In the genomic region with DNA sequence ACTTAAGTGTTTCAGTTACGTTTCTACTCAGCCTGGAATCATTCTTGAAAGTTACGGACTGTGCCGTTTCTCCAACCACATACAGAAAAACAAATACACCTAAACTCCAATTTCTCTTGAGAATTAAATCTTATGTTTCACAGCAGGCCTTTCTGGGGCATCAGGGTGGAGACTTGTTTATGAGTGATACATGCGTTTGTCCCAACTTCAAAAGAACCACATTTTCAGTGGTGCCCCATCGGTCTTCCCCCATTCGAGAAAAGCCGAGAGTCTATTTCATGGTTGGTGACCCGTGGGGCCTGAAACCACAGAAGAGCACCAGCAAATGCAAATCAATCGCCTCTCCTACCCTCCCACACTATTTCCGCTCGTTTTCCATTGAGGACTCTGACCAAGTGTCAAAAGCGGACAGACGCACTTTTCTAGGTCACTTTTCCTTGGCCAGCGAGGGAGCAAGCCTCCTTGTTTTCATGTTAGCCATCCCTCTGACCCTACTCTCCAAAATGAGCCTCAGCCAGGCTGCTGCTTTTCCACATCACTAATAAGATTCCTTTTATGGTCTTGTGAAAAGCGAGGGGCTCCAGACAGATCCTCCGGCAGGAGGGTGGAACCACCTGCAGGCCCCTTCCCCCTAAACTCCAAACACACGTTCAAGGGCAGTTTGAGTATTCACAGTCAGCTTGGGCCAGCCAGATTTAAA, we compare ENCODE assay signal across 1 cellular context.
A peak's percentile ranks its signal among the peaks of the same experiment; 100 is the strongest.
TF ChIP-seq lines count a peak whose summit lies in the region.

No MANE protein-coding gene starts in this region.

TF ChIP-seq in HepG2, 621 proteins besides CTCF, POLR2A, EP300 and RAD21 (continued from another document and continues in another):
- TF ChIP-seq, protein P1, sequence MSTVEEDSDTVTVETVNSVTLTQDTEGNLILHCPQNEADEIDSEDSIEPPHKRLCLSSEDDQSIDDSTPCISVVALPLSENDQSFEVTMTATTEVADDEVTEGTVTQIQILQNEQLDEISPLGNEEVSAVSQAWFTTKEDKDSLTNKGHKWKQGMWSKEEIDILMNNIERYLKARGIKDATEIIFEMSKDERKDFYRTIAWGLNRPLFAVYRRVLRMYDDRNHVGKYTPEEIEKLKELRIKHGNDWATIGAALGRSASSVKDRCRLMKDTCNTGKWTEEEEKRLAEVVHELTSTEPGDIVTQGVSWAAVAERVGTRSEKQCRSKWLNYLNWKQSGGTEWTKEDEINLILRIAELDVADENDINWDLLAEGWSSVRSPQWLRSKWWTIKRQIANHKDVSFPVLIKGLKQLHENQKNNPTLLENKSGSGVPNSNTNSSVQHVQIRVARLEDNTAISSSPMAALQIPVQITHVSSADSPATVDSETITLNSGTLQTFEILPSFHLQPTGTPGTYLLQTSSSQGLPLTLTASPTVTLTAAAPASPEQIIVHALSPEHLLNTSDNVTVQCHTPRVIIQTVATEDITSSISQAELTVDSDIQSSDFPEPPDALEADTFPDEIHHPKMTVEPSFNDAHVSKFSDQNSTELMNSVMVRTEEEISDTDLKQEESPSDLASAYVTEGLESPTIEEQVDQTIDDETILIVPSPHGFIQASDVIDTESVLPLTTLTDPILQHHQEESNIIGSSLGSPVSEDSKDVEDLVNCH (CRISPR knock-in tag; IDR thresholded peaks at IDR 0.05), result 0 out of 2 replicates have a peak, but pooled peaks have one; percentile 35
- TF ChIP-seq ZEB1 (IDR thresholded peaks at IDR 0.05; ENCODE audit: insufficient replicate concordance, low read depth), result peak; percentile 8
- peak; percentile 75; the same call in 1 of the 2 replicates for TF ChIP-seq SIN3A (IDR thresholded peaks at IDR 0.05; ENCODE audit: borderline replicate concordance, low read depth, low read length)
- TF ChIP-seq, protein P2, sequence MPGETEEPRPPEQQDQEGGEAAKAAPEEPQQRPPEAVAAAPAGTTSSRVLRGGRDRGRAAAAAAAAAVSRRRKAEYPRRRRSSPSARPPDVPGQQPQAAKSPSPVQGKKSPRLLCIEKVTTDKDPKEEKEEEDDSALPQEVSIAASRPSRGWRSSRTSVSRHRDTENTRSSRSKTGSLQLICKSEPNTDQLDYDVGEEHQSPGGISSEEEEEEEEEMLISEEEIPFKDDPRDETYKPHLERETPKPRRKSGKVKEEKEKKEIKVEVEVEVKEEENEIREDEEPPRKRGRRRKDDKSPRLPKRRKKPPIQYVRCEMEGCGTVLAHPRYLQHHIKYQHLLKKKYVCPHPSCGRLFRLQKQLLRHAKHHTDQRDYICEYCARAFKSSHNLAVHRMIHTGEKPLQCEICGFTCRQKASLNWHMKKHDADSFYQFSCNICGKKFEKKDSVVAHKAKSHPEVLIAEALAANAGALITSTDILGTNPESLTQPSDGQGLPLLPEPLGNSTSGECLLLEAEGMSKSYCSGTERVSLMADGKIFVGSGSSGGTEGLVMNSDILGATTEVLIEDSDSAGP (CRISPR knock-in tag; IDR thresholded peaks at IDR 0.05; ENCODE audit: borderline replicate concordance), result peak; percentile 22; the same call in 1 of the 2 replicates
- no peak for TF ChIP-seq ZMAT3 (CRISPR knock-in tag; conservative IDR thresholded peaks at IDR 0.05)
- peak; percentile 62; the same call in 1 of the 2 replicates for TF ChIP-seq ZNF335 (CRISPR knock-in tag; IDR thresholded peaks at IDR 0.05)
- TF ChIP-seq PHF21A (CRISPR knock-in tag; IDR thresholded peaks at IDR 0.05), result peak; percentile 58; the same call in 1 of the 2 replicates
- TF ChIP-seq SAP130 (CRISPR knock-in tag; IDR thresholded peaks at IDR 0.05; ENCODE audit: low read depth), result peak; percentile 63; the same call in 1 of the 2 replicates
- TF ChIP-seq ZNF510 (CRISPR knock-in tag; IDR thresholded peaks at IDR 0.05; ENCODE audit: low read depth), result 0 out of 2 replicates have a peak, but pooled peaks have one; percentile 50
- 0 out of 2 replicates have a peak, but pooled peaks have one; percentile 74 for TF ChIP-seq ZNF431 (CRISPR knock-in tag; IDR thresholded peaks at IDR 0.05; ENCODE audit: borderline replicate concordance, low read depth)
- TF ChIP-seq, protein P3, sequence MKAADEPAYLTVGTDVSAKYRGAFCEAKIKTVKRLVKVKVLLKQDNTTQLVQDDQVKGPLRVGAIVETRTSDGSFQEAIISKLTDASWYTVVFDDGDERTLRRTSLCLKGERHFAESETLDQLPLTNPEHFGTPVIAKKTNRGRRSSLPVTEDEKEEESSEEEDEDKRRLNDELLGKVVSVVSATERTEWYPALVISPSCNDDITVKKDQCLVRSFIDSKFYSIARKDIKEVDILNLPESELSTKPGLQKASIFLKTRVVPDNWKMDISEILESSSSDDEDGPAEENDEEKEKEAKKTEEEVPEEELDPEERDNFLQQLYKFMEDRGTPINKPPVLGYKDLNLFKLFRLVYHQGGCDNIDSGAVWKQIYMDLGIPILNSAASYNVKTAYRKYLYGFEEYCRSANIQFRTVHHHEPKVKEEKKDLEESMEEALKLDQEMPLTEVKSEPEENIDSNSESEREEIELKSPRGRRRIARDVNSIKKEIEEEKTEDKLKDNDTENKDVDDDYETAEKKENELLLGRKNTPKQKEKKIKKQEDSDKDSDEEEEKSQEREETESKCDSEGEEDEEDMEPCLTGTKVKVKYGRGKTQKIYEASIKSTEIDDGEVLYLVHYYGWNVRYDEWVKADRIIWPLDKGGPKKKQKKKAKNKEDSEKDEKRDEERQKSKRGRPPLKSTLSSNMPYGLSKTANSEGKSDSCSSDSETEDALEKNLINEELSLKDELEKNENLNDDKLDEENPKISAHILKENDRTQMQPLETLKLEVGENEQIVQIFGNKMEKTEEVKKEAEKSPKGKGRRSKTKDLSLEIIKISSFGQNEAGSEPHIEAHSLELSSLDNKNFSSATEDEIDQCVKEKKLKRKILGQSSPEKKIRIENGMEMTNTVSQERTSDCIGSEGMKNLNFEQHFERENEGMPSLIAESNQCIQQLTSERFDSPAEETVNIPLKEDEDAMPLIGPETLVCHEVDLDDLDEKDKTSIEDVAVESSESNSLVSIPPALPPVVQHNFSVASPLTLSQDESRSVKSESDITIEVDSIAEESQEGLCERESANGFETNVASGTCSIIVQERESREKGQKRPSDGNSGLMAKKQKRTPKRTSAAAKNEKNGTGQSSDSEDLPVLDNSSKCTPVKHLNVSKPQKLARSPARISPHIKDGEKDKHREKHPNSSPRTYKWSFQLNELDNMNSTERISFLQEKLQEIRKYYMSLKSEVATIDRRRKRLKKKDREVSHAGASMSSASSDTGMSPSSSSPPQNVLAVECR (CRISPR knock-in tag; IDR thresholded peaks at IDR 0.05; ENCODE audit: borderline replicate concordance), result peak; percentile 10; the same call in 1 of the 2 replicates
- TF ChIP-seq, protein P4, sequence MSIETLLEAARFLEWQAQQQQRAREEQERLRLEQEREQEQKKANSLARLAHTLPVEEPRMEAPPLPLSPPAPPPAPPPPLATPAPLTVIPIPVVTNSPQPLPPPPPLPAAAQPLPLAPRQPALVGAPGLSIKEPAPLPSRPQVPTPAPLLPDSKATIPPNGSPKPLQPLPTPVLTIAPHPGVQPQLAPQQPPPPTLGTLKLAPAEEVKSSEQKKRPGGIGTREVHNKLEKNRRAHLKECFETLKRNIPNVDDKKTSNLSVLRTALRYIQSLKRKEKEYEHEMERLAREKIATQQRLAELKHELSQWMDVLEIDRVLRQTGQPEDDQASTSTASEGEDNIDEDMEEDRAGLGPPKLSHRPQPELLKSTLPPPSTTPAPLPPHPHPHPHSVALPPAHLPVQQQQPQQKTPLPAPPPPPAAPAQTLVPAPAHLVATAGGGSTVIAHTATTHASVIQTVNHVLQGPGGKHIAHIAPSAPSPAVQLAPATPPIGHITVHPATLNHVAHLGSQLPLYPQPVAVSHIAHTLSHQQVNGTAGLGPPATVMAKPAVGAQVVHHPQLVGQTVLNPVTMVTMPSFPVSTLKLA (IDR thresholded peaks at IDR 0.05), result no peak
- TF ChIP-seq MED1 (CRISPR knock-in tag; IDR thresholded peaks at IDR 0.05), result peak; percentile 53
- TF ChIP-seq MAZ (IDR thresholded peaks at IDR 0.05; ENCODE audit: borderline replicate concordance, low read depth, low read length), result no peak
- TF ChIP-seq MAZ (CRISPR knock-in tag; IDR thresholded peaks at IDR 0.05; ENCODE audit: low read depth), result 0 out of 2 replicates have a peak, but pooled peaks have one; percentile 6
- TF ChIP-seq GATAD1 (CRISPR knock-in tag; IDR thresholded peaks at IDR 0.05), result 0 out of 2 replicates have a peak, but pooled peaks have one; percentile 16
- TF ChIP-seq, protein P5, sequence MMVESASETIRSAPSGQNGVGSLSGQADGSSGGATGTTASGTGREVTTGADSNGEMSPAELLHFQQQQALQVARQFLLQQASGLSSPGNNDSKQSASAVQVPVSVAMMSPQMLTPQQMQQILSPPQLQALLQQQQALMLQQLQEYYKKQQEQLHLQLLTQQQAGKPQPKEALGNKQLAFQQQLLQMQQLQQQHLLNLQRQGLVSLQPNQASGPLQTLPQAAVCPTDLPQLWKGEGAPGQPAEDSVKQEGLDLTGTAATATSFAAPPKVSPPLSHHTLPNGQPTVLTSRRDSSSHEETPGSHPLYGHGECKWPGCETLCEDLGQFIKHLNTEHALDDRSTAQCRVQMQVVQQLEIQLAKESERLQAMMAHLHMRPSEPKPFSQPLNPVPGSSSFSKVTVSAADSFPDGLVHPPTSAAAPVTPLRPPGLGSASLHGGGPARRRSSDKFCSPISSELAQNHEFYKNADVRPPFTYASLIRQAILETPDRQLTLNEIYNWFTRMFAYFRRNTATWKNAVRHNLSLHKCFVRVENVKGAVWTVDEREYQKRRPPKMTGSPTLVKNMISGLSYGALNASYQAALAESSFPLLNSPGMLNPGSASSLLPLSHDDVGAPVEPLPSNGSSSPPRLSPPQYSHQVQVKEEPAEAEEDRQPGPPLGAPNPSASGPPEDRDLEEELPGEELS (CRISPR knock-in tag; IDR thresholded peaks at IDR 0.05), result peak; percentile 43; the same call in 1 of the 2 replicates
- TF ChIP-seq, protein P6, sequence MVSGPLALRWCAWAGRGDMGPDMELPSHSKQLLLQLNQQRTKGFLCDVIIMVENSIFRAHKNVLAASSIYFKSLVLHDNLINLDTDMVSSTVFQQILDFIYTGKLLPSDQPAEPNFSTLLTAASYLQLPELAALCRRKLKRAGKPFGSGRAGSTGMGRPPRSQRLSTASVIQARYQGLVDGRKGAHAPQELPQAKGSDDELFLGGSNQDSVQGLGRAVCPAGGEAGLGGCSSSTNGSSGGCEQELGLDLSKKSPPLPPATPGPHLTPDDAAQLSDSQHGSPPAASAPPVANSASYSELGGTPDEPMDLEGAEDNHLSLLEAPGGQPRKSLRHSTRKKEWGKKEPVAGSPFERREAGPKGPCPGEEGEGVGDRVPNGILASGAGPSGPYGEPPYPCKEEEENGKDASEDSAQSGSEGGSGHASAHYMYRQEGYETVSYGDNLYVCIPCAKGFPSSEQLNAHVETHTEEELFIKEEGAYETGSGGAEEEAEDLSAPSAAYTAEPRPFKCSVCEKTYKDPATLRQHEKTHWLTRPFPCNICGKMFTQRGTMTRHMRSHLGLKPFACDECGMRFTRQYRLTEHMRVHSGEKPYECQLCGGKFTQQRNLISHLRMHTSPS (CRISPR knock-in tag; IDR thresholded peaks at IDR 0.05; ENCODE audit: low read depth), result no peak
- TF ChIP-seq ZNF724P (CRISPR knock-in tag; IDR thresholded peaks at IDR 0.05; ENCODE audit: borderline replicate concordance), result 0 out of 2 replicates have a peak, but pooled peaks have one; percentile 29
- no peak for TF ChIP-seq CHD4 (IDR thresholded peaks at IDR 0.05; ENCODE audit: borderline replicate concordance, low read length)
- no peak for TF ChIP-seq ZNF326 (CRISPR knock-in tag; IDR thresholded peaks at IDR 0.05; ENCODE audit: borderline replicate concordance)
- peak; percentile 1; the same call in 1 of the 2 replicates for TF ChIP-seq ZMYM3 (CRISPR knock-in tag; IDR thresholded peaks at IDR 0.05)
- TF ChIP-seq ZNF232 (CRISPR knock-in tag; IDR thresholded peaks at IDR 0.05; ENCODE audit: borderline replicate concordance), result 0 out of 2 replicates have a peak, but pooled peaks have one; percentile 28
- TF ChIP-seq, protein P7, sequence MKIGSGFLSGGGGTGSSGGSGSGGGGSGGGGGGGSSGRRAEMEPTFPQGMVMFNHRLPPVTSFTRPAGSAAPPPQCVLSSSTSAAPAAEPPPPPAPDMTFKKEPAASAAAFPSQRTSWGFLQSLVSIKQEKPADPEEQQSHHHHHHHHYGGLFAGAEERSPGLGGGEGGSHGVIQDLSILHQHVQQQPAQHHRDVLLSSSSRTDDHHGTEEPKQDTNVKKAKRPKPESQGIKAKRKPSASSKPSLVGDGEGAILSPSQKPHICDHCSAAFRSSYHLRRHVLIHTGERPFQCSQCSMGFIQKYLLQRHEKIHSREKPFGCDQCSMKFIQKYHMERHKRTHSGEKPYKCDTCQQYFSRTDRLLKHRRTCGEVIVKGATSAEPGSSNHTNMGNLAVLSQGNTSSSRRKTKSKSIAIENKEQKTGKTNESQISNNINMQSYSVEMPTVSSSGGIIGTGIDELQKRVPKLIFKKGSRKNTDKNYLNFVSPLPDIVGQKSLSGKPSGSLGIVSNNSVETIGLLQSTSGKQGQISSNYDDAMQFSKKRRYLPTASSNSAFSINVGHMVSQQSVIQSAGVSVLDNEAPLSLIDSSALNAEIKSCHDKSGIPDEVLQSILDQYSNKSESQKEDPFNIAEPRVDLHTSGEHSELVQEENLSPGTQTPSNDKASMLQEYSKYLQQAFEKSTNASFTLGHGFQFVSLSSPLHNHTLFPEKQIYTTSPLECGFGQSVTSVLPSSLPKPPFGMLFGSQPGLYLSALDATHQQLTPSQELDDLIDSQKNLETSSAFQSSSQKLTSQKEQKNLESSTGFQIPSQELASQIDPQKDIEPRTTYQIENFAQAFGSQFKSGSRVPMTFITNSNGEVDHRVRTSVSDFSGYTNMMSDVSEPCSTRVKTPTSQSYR (CRISPR knock-in tag; IDR thresholded peaks at IDR 0.05; ENCODE audit: borderline replicate concordance), result 0 out of 2 replicates have a peak, but pooled peaks have one; percentile 12
- 0 out of 2 replicates have a peak, but pooled peaks have one; percentile 59 for TF ChIP-seq MEIS2 (CRISPR knock-in tag; IDR thresholded peaks at IDR 0.05)
- peak; percentile 15; the same call in 1 of the 2 replicates for TF ChIP-seq NR2C2 (CRISPR knock-in tag; IDR thresholded peaks at IDR 0.05; ENCODE audit: borderline replicate concordance)
- TF ChIP-seq ZNF644 (CRISPR knock-in tag; IDR thresholded peaks at IDR 0.05; ENCODE audit: low read depth), result peak; percentile 67
- 0 out of 2 replicates have a peak, but pooled peaks have one; percentile 39 for TF ChIP-seq ZNF775 (CRISPR knock-in tag; IDR thresholded peaks at IDR 0.05; ENCODE audit: borderline replicate concordance)
- TF ChIP-seq KDM4B (CRISPR knock-in tag; IDR thresholded peaks at IDR 0.05), result 0 out of 2 replicates have a peak, but pooled peaks have one; percentile 68
- TF ChIP-seq ZNF563 (CRISPR knock-in tag; IDR thresholded peaks at IDR 0.05), result peak; percentile 15; the same call in 1 of the 2 replicates
- no peak for TF ChIP-seq AGO1 (IDR thresholded peaks at IDR 0.05; ENCODE audit: low read depth, low read length, poor library complexity, severe bottlenecking)
